Comparison of ENCODE assay signal across 29 cellular contexts in the genomic region with DNA sequence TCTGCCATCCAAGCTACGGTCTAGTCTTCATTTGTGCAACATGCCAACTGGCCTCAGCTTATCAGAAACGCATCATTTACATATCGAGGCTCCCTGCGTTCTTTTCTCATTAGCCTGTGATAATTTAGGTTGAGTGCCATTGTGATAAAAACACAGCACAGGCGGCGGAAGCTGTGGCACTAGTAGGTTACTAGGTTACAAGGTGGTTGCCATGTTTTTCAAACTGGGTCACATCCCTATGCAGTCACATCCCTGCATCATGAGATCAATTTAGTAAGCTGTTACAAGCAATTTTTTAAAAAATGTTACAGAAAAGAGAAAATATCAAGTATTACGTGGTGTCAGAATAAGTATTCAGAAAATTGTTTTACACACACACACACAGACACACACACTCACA.
DNase-seq lines count a peak whose midpoint lies in the region; ATAC-seq lines count a peak whose summit lies in the region.
"Had no signal": no experiment of that assay in that cellular context is flagged by ENCODE, and none has a peak within 500 bp of the region (broad histone marks: within the 10 kb centered on the region; RNA-seq: fewer than 3 reads in every experiment).

No MANE protein-coding gene starts in this region.

- peaks cover 62% of the 10 kb centered on the region for H3K4me1 Mint-ChIP-seq in activated CD8-positive, alpha-beta memory T cell treated with anti-CD3 and anti-CD28 coated beads, Interleukin-2, amount 10 ng/mL, durations not matched to agents 7 days and 5 days
- peaks cover 45 to 49% (median 48%) of the 10 kb centered on the region in 3 donors for H3K4me1 Mint-ChIP-seq in CD8-positive, alpha-beta memory T cell
- H3K4me1 Mint-ChIP-seq in activated CD4-positive, alpha-beta memory T cell treated with anti-CD3 and anti-CD28 coated beads, Interleukin-2, amount 10 ng/mL, durations not matched to agents 7 days and 5 days = peaks cover 74% of the 10 kb centered on the region
- H3K4me1 Mint-ChIP-seq: WTC11 had no signal

- no CpG with 5 or more reads among the region's 7 CpGs for WGBS in mesendoderm (ENCODE audit: extremely low coverage, insufficient coverage, low lambda C conversion rate)

- no peaks in the 10 kb centered on the region for H3K36me3 ChIP-seq in CD8-positive, alpha-beta memory T cell (ENCODE audit: insufficient read depth, low read length)
- H3K36me3 ChIP-seq in mesendoderm (ENCODE audit: control insufficient read depth, insufficient read depth, low read length) = no peaks in the 10 kb centered on the region
- H3K36me3 ChIP-seq: HAP-1, heart right ventricle, Peyer's patch, prostate gland, tibial nerve had no signal

- H3K79me2 ChIP-seq in mesendoderm (ENCODE audit: control insufficient read depth, insufficient read depth, low read length) = no peaks in the 10 kb centered on the region

- ATAC-seq in activated CD8-positive, alpha-beta memory T cell treated with anti-CD3 and anti-CD28 coated beads, Interleukin-2, amount 10 ng/mL, durations not matched to agents 7 days and 5 days = no peak
- ATAC-seq in GM21381 (IDR thresholded peaks at IDR 0.05; ENCODE audit: unreplicated experiment) = no peak
- ATAC-seq: A549, body of pancreas, heart right ventricle, sciatic nerve, WTC11 had no signal

- H3K27me3 Mint-ChIP-seq in activated CD8-positive, alpha-beta memory T cell treated with anti-CD3 and anti-CD28 coated beads, Interleukin-2, amount 10 ng/mL, durations not matched to agents 7 days and 5 days = no peaks in the 10 kb centered on the region
- peaks cover 0 to 1% of the 10 kb centered on the region in 2 donors for H3K27me3 Mint-ChIP-seq in CD8-positive, alpha-beta memory T cell
- H3K27me3 Mint-ChIP-seq in activated CD4-positive, alpha-beta memory T cell treated with anti-CD3 and anti-CD28 coated beads, Interleukin-2, amount 10 ng/mL, durations not matched to agents 7 days and 5 days = no peaks in the 10 kb centered on the region

- POLR2A ChIA-PET in CD8-positive, alpha-beta memory T cell (lab: Charles Lee) = no interaction called here
- POLR2A ChIA-PET in activated CD4-positive, alpha-beta memory T cell treated with anti-CD3 and anti-CD28 coated beads, Interleukin-2, amount 10 ng/mL, durations not matched to agents 7 days and 5 days (lab: Charles Lee) = interaction anchor here (0.6 to 6.5 kb wide), 13 partner anchors 11 to 188 kb away, joined by 3 to 27 read pairs (median 6); no protein-coding TSS in a partner anchor

- no peak overlapping the region for H3K23ac ChIP-seq in mesendoderm (ENCODE audit: low read length)

- H3K4me2 ChIP-seq in mesendoderm (ENCODE audit: low read length) = no peak overlapping the region
- H3K4me2 ChIP-seq: A549 had no signal

- H3K4me1 ChIP-seq in CD8-positive, alpha-beta memory T cell (ENCODE audit: insufficient read depth, low read length) = peaks cover 19% of the 10 kb centered on the region
- no peaks in the 10 kb centered on the region for H3K4me1 ChIP-seq in mesendoderm (ENCODE audit: control insufficient read depth, low read depth, low read length)
- H3K4me1 ChIP-seq: A549, HAP-1, heart right ventricle, Peyer's patch, tibial nerve had no signal

- no peak overlapping the region for H2AK5ac ChIP-seq in mesendoderm (ENCODE audit: low read length)

- H3K4me3 ChIP-seq in CD8-positive, alpha-beta memory T cell (ENCODE audit: low read length) = no peak overlapping the region
- no peak overlapping the region for H3K4me3 ChIP-seq in mesendoderm (ENCODE audit: low read length)
- H3K4me3 ChIP-seq: A549, body of pancreas, HAP-1, heart right ventricle, Peyer's patch, prostate gland, tibial nerve had no signal

- H3K4me3 Mint-ChIP-seq in activated CD8-positive, alpha-beta memory T cell treated with anti-CD3 and anti-CD28 coated beads, Interleukin-2, amount 10 ng/mL, durations not matched to agents 7 days and 5 days = peak overlapping the region; percentile 23
- peak overlapping the region; percentile 35 to 82 (median 67) for H3K4me3 Mint-ChIP-seq in CD8-positive, alpha-beta memory T cell
- H3K4me3 Mint-ChIP-seq in activated CD4-positive, alpha-beta memory T cell treated with anti-CD3 and anti-CD28 coated beads, Interleukin-2, amount 10 ng/mL, durations not matched to agents 7 days and 5 days = no peak overlapping the region
- H3K4me3 Mint-ChIP-seq: naive B cell, WTC11 had no signal

- no peak overlapping the region for H3K56ac ChIP-seq in mesendoderm (ENCODE audit: low read length)

- H2BK120ac ChIP-seq in mesendoderm (ENCODE audit: low read depth, low read length) = no peak overlapping the region

- no peak overlapping the region for H4K8ac ChIP-seq in mesendoderm (ENCODE audit: low read depth, low read length)

- CTCF ChIA-PET in activated CD8-positive, alpha-beta memory T cell treated with anti-CD3 and anti-CD28 coated beads, Interleukin-2, amount 10 ng/mL, durations not matched to agents 7 days and 5 days (lab: Charles Lee) = interaction anchor here (1.2 to 2.2 kb wide), 4 partner anchors 30 to 102 kb away, joined by 3 to 8 read pairs (median 6); no protein-coding TSS in a partner anchor
- CTCF ChIA-PET in CD8-positive, alpha-beta memory T cell (lab: Charles Lee) = no interaction called here
- CTCF ChIA-PET in activated CD4-positive, alpha-beta memory T cell treated with anti-CD3 and anti-CD28 coated beads, Interleukin-2, amount 10 ng/mL, durations not matched to agents 7 days and 5 days (lab: Charles Lee) = interaction anchor here (0.9 to 1.2 kb wide), 2 partner anchors 23 to 48 kb away, joined by 3 to 4 read pairs; no protein-coding TSS in a partner anchor

- no peak overlapping the region for H3K9ac ChIP-seq in mesendoderm (ENCODE audit: low read length)

- no peak overlapping the region for H3K18ac ChIP-seq in mesendoderm (ENCODE audit: low read length)

- H2BK15ac ChIP-seq in mesendoderm (replicated peaks; ENCODE audit: low read depth) = no peak overlapping the region

- DNase-seq in activated CD8-positive, alpha-beta memory T cell treated with anti-CD3 and anti-CD28 coated beads, Interleukin-2, amount 10 ng/mL, durations not matched to agents 7 days and 5 days = no peak
- DNase-seq in activated CD8-positive, alpha-beta memory T cell treated with anti-CD3 and anti-CD28 coated beads, Interleukin-2, amount 50 U/mL, for 4 hours = no peak
- peak in 4 of 5 donors; percentile 7 to 61 (median 45) for DNase-seq in CD8-positive, alpha-beta memory T cell
- peak; percentile 40 for DNase-seq in activated CD4-positive, alpha-beta memory T cell treated with anti-CD3 and anti-CD28 coated beads, Interleukin-2, amount 10 ng/mL, durations not matched to agents 7 days and 5 days
- peak; percentile 50 for DNase-seq in mesendoderm
- DNase-seq in dedifferentiated amniotic fluid mesenchymal stem cell (ENCODE audit: extremely low spot score) = no peak
- no peak for DNase-seq in SHP77 treated with DMSO at 0.1 percent for 48 hours (lab: John Stamatoyannopoulos, UW)
- DNase-seq: body of pancreas, cerebellar nuclear complex, COR-L47, foreskin melanocyte, heart right ventricle, KBM-7, midbrain, naive B cell, NCI-H1105 treated with DMSO at 0.1 percent for 48 hours, NCI-H1930, NCI-H526 treated with DMSO at 0.1 percent for 48 hours, nucleus accumbens, Peyer's patch, SIG-M5 had no signal

- no peaks in the 10 kb centered on the region for H3K27me3 ChIP-seq in CD8-positive, alpha-beta memory T cell (ENCODE audit: insufficient read depth, low read length, poor library complexity, severe bottlenecking)
- no peaks in the 10 kb centered on the region for H3K27me3 ChIP-seq in mesendoderm (ENCODE audit: insufficient read depth, low read length, poor library complexity)
- H3K27me3 ChIP-seq: body of pancreas, heart right ventricle, Peyer's patch, tibial nerve had no signal

- H3K4ac ChIP-seq in mesendoderm (ENCODE audit: low read depth, low read length) = no peak overlapping the region

- H3K9me3 Mint-ChIP-seq in activated CD8-positive, alpha-beta memory T cell treated with anti-CD3 and anti-CD28 coated beads, Interleukin-2, amount 10 ng/mL, durations not matched to agents 7 days and 5 days (ENCODE audit: low read depth) = peaks cover 22% of the 10 kb centered on the region
- peaks cover 0 to 9% (median 5%) of the 10 kb centered on the region in 5 donors for H3K9me3 Mint-ChIP-seq in CD8-positive, alpha-beta memory T cell
- H3K9me3 Mint-ChIP-seq in activated CD4-positive, alpha-beta memory T cell treated with anti-CD3 and anti-CD28 coated beads, Interleukin-2, amount 10 ng/mL, durations not matched to agents 7 days and 5 days = peaks cover 51% of the 10 kb centered on the region

- H3K79me1 ChIP-seq in mesendoderm (ENCODE audit: low read length) = no peaks in the 10 kb centered on the region

- H3K9me3 ChIP-seq in CD8-positive, alpha-beta memory T cell (ENCODE audit: low read length) = no peaks in the 10 kb centered on the region
- H3K9me3 ChIP-seq: A549, body of pancreas, HAP-1, Peyer's patch, prostate gland, tibial nerve had no signal

- no peak overlapping the region for H2BK5ac ChIP-seq in mesendoderm (ENCODE audit: low read length)

- H3K27ac ChIP-seq in CD8-positive, alpha-beta memory T cell (ENCODE audit: low read depth, low read length) = no peak overlapping the region
- no peak overlapping the region for H3K27ac ChIP-seq in mesendoderm (ENCODE audit: low read depth, low read length)
- H3K27ac ChIP-seq: A549, body of pancreas, heart right ventricle, HL-60, Peyer's patch, prostate gland, tibial nerve had no signal

- H4K5ac ChIP-seq in mesendoderm (ENCODE audit: low read length) = no peak overlapping the region

- peak overlapping the region; percentile 78 for H3K27ac Mint-ChIP-seq in activated CD8-positive, alpha-beta memory T cell treated with anti-CD3 and anti-CD28 coated beads, Interleukin-2, amount 10 ng/mL, durations not matched to agents 7 days and 5 days
- H3K27ac Mint-ChIP-seq in CD8-positive, alpha-beta memory T cell = peak overlapping the region; percentile 56 to 98 (median 95)
- H3K27ac Mint-ChIP-seq in activated CD4-positive, alpha-beta memory T cell treated with anti-CD3 and anti-CD28 coated beads, Interleukin-2, amount 10 ng/mL, durations not matched to agents 7 days and 5 days = peak overlapping the region; percentile 79
- H3K27ac Mint-ChIP-seq: WTC11 had no signal

- peaks cover 49% of the 10 kb centered on the region for H3K36me3 Mint-ChIP-seq in activated CD8-positive, alpha-beta memory T cell treated with anti-CD3 and anti-CD28 coated beads, Interleukin-2, amount 10 ng/mL, durations not matched to agents 7 days and 5 days
- H3K36me3 Mint-ChIP-seq in CD8-positive, alpha-beta memory T cell = peaks cover 0 to 15% (median 2%) of the 10 kb centered on the region in 3 donors
- peaks cover 75% of the 10 kb centered on the region for H3K36me3 Mint-ChIP-seq in activated CD4-positive, alpha-beta memory T cell treated with anti-CD3 and anti-CD28 coated beads, Interleukin-2, amount 10 ng/mL, durations not matched to agents 7 days and 5 days (ENCODE audit: low read depth)
- H3K36me3 Mint-ChIP-seq: WTC11 had no signal

Comparison
In these comparisons a context has a peak if more than half of its experiments do, and no peak if none do; other contexts are left out.
1. DNase-seq: peak in CD8-positive, alpha-beta memory T cell (4 of 5), activated CD4-positive, alpha-beta memory T cell treated with anti-CD3 and anti-CD28 coated beads, Interleukin-2, amount 10 ng/mL, durations not matched to agents 7 days and 5 days (single experiment) and mesendoderm (single experiment); none in activated CD8-positive, alpha-beta memory T cell treated with anti-CD3 and anti-CD28 coated beads, Interleukin-2, amount 10 ng/mL, durations not matched to agents 7 days and 5 days (single experiment), activated CD8-positive, alpha-beta memory T cell treated with anti-CD3 and anti-CD28 coated beads, Interleukin-2, amount 50 U/mL, for 4 hours (single experiment), dedifferentiated amniotic fluid mesenchymal stem cell (single experiment) and SHP77 treated with DMSO at 0.1 percent for 48 hours (single experiment).
2. Peak in every context shown above with its lines, with median percentiles within 50 percentile points of each other: H3K27ac Mint-ChIP-seq.